ENCODE assay signal across 24 cellular contexts in genomic region chr9:4689013-4689412, GRCh38. TPM values are rescaled to one million over a fixed set of nuclear protein-coding genes. Genes with fewer than 3 reads are reported as not detected.
A peak's percentile ranks its signal among the peaks of the same experiment; 100 is the strongest.
DNase-seq lines count a peak whose midpoint lies in the region; ATAC-seq and TF ChIP-seq lines count a peak whose summit lies in the region.
"Had no signal": no experiment of that assay in that cellular context is flagged by ENCODE, and none has a peak within 500 bp of the region (broad histone marks: within the 10 kb centered on the region; RNA-seq: fewer than 3 reads in every experiment).

No MANE protein-coding gene starts in this region.

- no peaks in the 10 kb centered on the region for H3K9me3 ChIP-seq in thoracic aorta
- H3K9me3 ChIP-seq: prostate gland had no signal

- no peaks in the 10 kb centered on the region for H3K27me3 Mint-ChIP-seq in activated T-cell treated with anti-CD3 and anti-CD28 coated beads, Interleukin-2, amount 50 U/mL, for 72 hours (ENCODE audit: low read depth)
- H3K27me3 Mint-ChIP-seq in activated T-cell treated with anti-CD3 and anti-CD28 coated beads, Interleukin-2, amount 50 U/mL, for 4 hours (ENCODE audit: low read depth), result no peaks in the 10 kb centered on the region
- H3K27me3 Mint-ChIP-seq in activated T-helper 2 cell treated with anti-CD3 and anti-CD28 coated beads, Interferon-gamma antibody, Interleukin-2, Interleukin-4, amounts not matched to agents 10 μg/mL and 5 μg/mL and 100 μg/mL, durations not matched to agents 14 hours and 24 hours and 36 hours (ENCODE audit: low read depth), result no peaks in the 10 kb centered on the region
- no peaks in the 10 kb centered on the region for H3K27me3 Mint-ChIP-seq in Calu3 (ENCODE audit: unreplicated experiment)
- H3K27me3 Mint-ChIP-seq: B cell had no signal

- peaks cover 4 to 14% of the 10 kb centered on the region in 2 donors for H3K36me3 Mint-ChIP-seq in activated T-cell treated with anti-CD3 and anti-CD28 coated beads, Interleukin-2, amount 50 U/mL, for 72 hours (ENCODE audit: insufficient read depth in 2 of 2)
- H3K36me3 Mint-ChIP-seq in activated T-cell treated with anti-CD3 and anti-CD28 coated beads, Interleukin-2, amount 50 U/mL, for 4 hours (ENCODE audit: insufficient read depth), result peaks cover 44% of the 10 kb centered on the region
- H3K36me3 Mint-ChIP-seq in activated T-helper 2 cell treated with anti-CD3 and anti-CD28 coated beads, Interferon-gamma antibody, Interleukin-2, Interleukin-4, amounts not matched to agents 10 μg/mL and 5 μg/mL and 100 μg/mL, durations not matched to agents 14 hours and 24 hours and 36 hours (ENCODE audit: low read depth), result peaks cover 55% of the 10 kb centered on the region
- H3K36me3 Mint-ChIP-seq in Calu3 (ENCODE audit: insufficient read depth, unreplicated experiment), result peaks cover 5% of the 10 kb centered on the region

- DNase-seq in activated T-cell treated with anti-CD3 and anti-CD28 coated beads, Interleukin-2, amount 50 U/mL, for 72 hours, result no peak
- no peak for DNase-seq in activated T-cell treated with anti-CD3 and anti-CD28 coated beads, Interleukin-2, amount 50 U/mL, for 4 hours
- no peak for DNase-seq in activated T-helper 2 cell treated with anti-CD3 and anti-CD28 coated beads, Interferon-gamma antibody, Interleukin-2, Interleukin-4, amounts not matched to agents 10 μg/mL and 5 μg/mL and 100 μg/mL, durations not matched to agents 14 hours and 24 hours and 36 hours (ENCODE audit: low spot score)
- DNase-seq in fibroblast of gingiva (ENCODE audit: low read depth), result peak; percentile 65
- no peak for DNase-seq in thoracic aorta (ENCODE audit: low spot score)
- DNase-seq in Calu3, result no peak
- no peak for DNase-seq in SHP77 treated with DMSO at 0.1 percent for 48 hours (lab: John Stamatoyannopoulos, UW)
- DNase-seq in SW 1271 (lab: John Stamatoyannopoulos, UW), result no peak
- DNase-seq: activated naive CD4-positive, alpha-beta T cell; amniotic stem cell; DMS79 treated with DMSO at 0.1 percent for 48 hours; endodermal cell; H7; Kasumi-1; NCI-H1048; NCI-H1930; NCI-H2227 treated with DMSO at 0.1 percent for 48 hours; RPMI8226; stimulated activated CD8-positive, alpha-beta memory T cell treated with anti-CD3 and anti-CD28 coated beads, Interleukin-4, amount 100 ng/mL, for 48 hours; T-helper 9 cell had no signal

- H3K27ac Mint-ChIP-seq in activated T-cell treated with anti-CD3 and anti-CD28 coated beads, Interleukin-2, amount 50 U/mL, for 72 hours, result peak overlapping the region; percentile 60
- peak overlapping the region; percentile 51 for H3K27ac Mint-ChIP-seq in activated T-helper 2 cell treated with anti-CD3 and anti-CD28 coated beads, Interferon-gamma antibody, Interleukin-2, Interleukin-4, amounts not matched to agents 10 μg/mL and 5 μg/mL and 100 μg/mL, durations not matched to agents 14 hours and 24 hours and 36 hours
- no peak overlapping the region for H3K27ac Mint-ChIP-seq in Calu3 (ENCODE audit: unreplicated experiment)
- H3K27ac Mint-ChIP-seq: B cell, endodermal cell, neural progenitor cell had no signal

- no peaks in the 10 kb centered on the region for H3K27me3 ChIP-seq in thoracic aorta (replicated peaks; ENCODE audit: insufficient read depth)
- H3K27me3 ChIP-seq: neural progenitor cell had no signal

- TF ChIP-seq CTCF in thoracic aorta (IDR thresholded peaks at IDR 0.05), result no peak
- TF ChIP-seq CTCF in Calu3 (IDR thresholded peaks at IDR 0.05; ENCODE audit: unreplicated experiment), result no peak

- no peaks in the 10 kb centered on the region for H3K9me3 Mint-ChIP-seq in activated T-cell treated with anti-CD3 and anti-CD28 coated beads, Interleukin-2, amount 50 U/mL, for 72 hours
- no peaks in the 10 kb centered on the region for H3K9me3 Mint-ChIP-seq in activated T-cell treated with anti-CD3 and anti-CD28 coated beads, Interleukin-2, amount 50 U/mL, for 4 hours
- no peaks in the 10 kb centered on the region for H3K9me3 Mint-ChIP-seq in activated T-helper 2 cell treated with anti-CD3 and anti-CD28 coated beads, Interferon-gamma antibody, Interleukin-2, Interleukin-4, amounts not matched to agents 10 μg/mL and 5 μg/mL and 100 μg/mL, durations not matched to agents 14 hours and 24 hours and 36 hours
- H3K9me3 Mint-ChIP-seq in Calu3 (ENCODE audit: low read depth, unreplicated experiment), result no peaks in the 10 kb centered on the region
- H3K9me3 Mint-ChIP-seq: endodermal cell, neural progenitor cell had no signal

- H3K4me3 ChIP-seq in thoracic aorta, result no peak overlapping the region
- H3K4me3 ChIP-seq: lung, neural progenitor cell, prostate gland had no signal

- peaks cover 64% of the 10 kb centered on the region for H3K4me1 Mint-ChIP-seq in activated T-cell treated with anti-CD3 and anti-CD28 coated beads, Interleukin-2, amount 50 U/mL, for 72 hours (ENCODE audit: low read depth)
- peaks cover 50% of the 10 kb centered on the region for H3K4me1 Mint-ChIP-seq in activated T-cell treated with anti-CD3 and anti-CD28 coated beads, Interleukin-2, amount 50 U/mL, for 4 hours (ENCODE audit: low read depth)
- peaks cover 26% of the 10 kb centered on the region for H3K4me1 Mint-ChIP-seq in activated T-helper 2 cell treated with anti-CD3 and anti-CD28 coated beads, Interferon-gamma antibody, Interleukin-2, Interleukin-4, amounts not matched to agents 10 μg/mL and 5 μg/mL and 100 μg/mL, durations not matched to agents 14 hours and 24 hours and 36 hours (ENCODE audit: low read depth)
- H3K4me1 Mint-ChIP-seq in Calu3 (ENCODE audit: low read depth, unreplicated experiment), result no peaks in the 10 kb centered on the region
- H3K4me1 Mint-ChIP-seq: neural progenitor cell had no signal

- CTCF ChIA-PET in Calu3 (lab: Charles Lee), result no interaction called here

- peaks cover 41 to 85% of the 10 kb centered on the region in 2 donors for H3K4me1 ChIP-seq in thoracic aorta (ENCODE audit: control insufficient read depth in 1 of 2, low read depth in 2 of 2)
- H3K4me1 ChIP-seq: neural progenitor cell, prostate gland had no signal

- intact Hi-C loops in activated T-helper 2 cell treated with anti-CD3 and anti-CD28 coated beads, Interferon-gamma antibody, Interleukin-2, Interleukin-4, amounts not matched to agents 10 μg/mL and 5 μg/mL and 100 μg/mL, durations not matched to agents 14 hours and 24 hours and 36 hours (cut with micrococcal nuclease), result loop anchor here (1.0 to 10.0 kb wide), 5 partner anchors 10 to 916 kb away; partner anchors contain the start of genes AK3 and CDC37L1
- intact Hi-C loops in Calu3 (cut with micrococcal nuclease; ENCODE audit: unreplicated experiment), result loop anchor here (10.0 kb wide), 1 partner anchor 46 kb away; no protein-coding TSS in a partner anchor

- no TSS peak for BruUV-seq in Calu3 (replicated peaks; lab: Mats Ljungman, UMichigan)

- H3K27ac ChIP-seq in thoracic aorta, result peak overlapping the region; percentile 16 to 29
- H3K27ac ChIP-seq: neural progenitor cell had no signal

- no peak for ATAC-seq in activated T-cell treated with anti-CD3 and anti-CD28 coated beads, Interleukin-2, amount 50 U/mL, for 72 hours (replicated peaks in 1 of 2)
- ATAC-seq in activated T-cell treated with anti-CD3 and anti-CD28 coated beads, Interleukin-2, amount 50 U/mL, for 4 hours, result no peak
- peak; percentile 52 for ATAC-seq in thoracic aorta (ENCODE audit: insufficient number of reproducible peaks, low FRiP score, low read depth)

- H3K4me3 Mint-ChIP-seq in activated T-cell treated with anti-CD3 and anti-CD28 coated beads, Interleukin-2, amount 50 U/mL, for 72 hours, result no peak overlapping the region
- H3K4me3 Mint-ChIP-seq in activated T-cell treated with anti-CD3 and anti-CD28 coated beads, Interleukin-2, amount 50 U/mL, for 4 hours, result no peak overlapping the region
- H3K4me3 Mint-ChIP-seq in activated T-helper 2 cell treated with anti-CD3 and anti-CD28 coated beads, Interferon-gamma antibody, Interleukin-2, Interleukin-4, amounts not matched to agents 10 μg/mL and 5 μg/mL and 100 μg/mL, durations not matched to agents 14 hours and 24 hours and 36 hours (ENCODE audit: low read depth), result no peak overlapping the region
- no peak overlapping the region for H3K4me3 Mint-ChIP-seq in Calu3 (ENCODE audit: low read depth, unreplicated experiment)
- H3K4me3 Mint-ChIP-seq: B cell, endodermal cell, neural progenitor cell had no signal

- no peaks in the 10 kb centered on the region for H3K36me3 ChIP-seq in thoracic aorta
- H3K36me3 ChIP-seq: prostate gland had no signal

RNA-seq across cellular contexts. Expression of gene CDC37L1, which starts 9.6 kb away (rescaled TPM):
- total RNA-seq in activated T-cell treated with anti-CD3 and anti-CD28 coated beads, Interleukin-2, amount 50 U/mL, for 72 hours, result 10 to 100 TPM in 1 of 2 donors, 1 to 10 TPM in 1; 9.3 to 11.0 TPM
- 10 to 100 TPM; 14.7 to 16.6 (median 16.2) TPM for total RNA-seq in activated T-cell treated with anti-CD3 and anti-CD28 coated beads, Interleukin-2, amount 50 U/mL, for 4 hours
- total RNA-seq in activated T-helper 2 cell treated with anti-CD3 and anti-CD28 coated beads, Interferon-gamma antibody, Interleukin-2, Interleukin-4, amounts not matched to agents 10 μg/mL and 5 μg/mL and 100 μg/mL, durations not matched to agents 14 hours and 24 hours and 36 hours, result 10.0 and 10.2 TPM in 2 replicates
- 10 to 100 TPM; 22.5 to 46.2 TPM for total RNA-seq in thoracic aorta
- total RNA-seq in Calu3 (2022), result 12.1 TPM in 2 replicates

RNA-seq across cellular contexts. Expression of gene SPATA6L, which starts 22.7 kb away (rescaled TPM):
- total RNA-seq in activated T-cell treated with anti-CD3 and anti-CD28 coated beads, Interleukin-2, amount 50 U/mL, for 72 hours, result under 1 TPM; 0.60 to 0.90 TPM
- under 1 TPM in 2 of 3 donors, not detected in 1; 0.30 to 0.50 TPM for total RNA-seq in activated T-cell treated with anti-CD3 and anti-CD28 coated beads, Interleukin-2, amount 50 U/mL, for 4 hours
- total RNA-seq in activated T-helper 2 cell treated with anti-CD3 and anti-CD28 coated beads, Interferon-gamma antibody, Interleukin-2, Interleukin-4, amounts not matched to agents 10 μg/mL and 5 μg/mL and 100 μg/mL, durations not matched to agents 14 hours and 24 hours and 36 hours, result 0.21 and 0.68 TPM in 2 replicates
- 1 to 10 TPM; 1.8 to 2.4 TPM for total RNA-seq in thoracic aorta
- total RNA-seq in Calu3 (2022), result 5.7 and 7.1 TPM in 2 replicates

RNA-seq across cellular contexts. Expression of gene PLPP6, which starts 26.9 kb away (rescaled TPM):
- total RNA-seq in activated T-cell treated with anti-CD3 and anti-CD28 coated beads, Interleukin-2, amount 50 U/mL, for 72 hours, result 1 to 10 TPM; 4.3 to 4.8 TPM
- total RNA-seq in activated T-cell treated with anti-CD3 and anti-CD28 coated beads, Interleukin-2, amount 50 U/mL, for 4 hours, result 1 to 10 TPM; 3.0 to 3.6 (median 3.1) TPM
- total RNA-seq in activated T-helper 2 cell treated with anti-CD3 and anti-CD28 coated beads, Interferon-gamma antibody, Interleukin-2, Interleukin-4, amounts not matched to agents 10 μg/mL and 5 μg/mL and 100 μg/mL, durations not matched to agents 14 hours and 24 hours and 36 hours, result 4.8 and 5.9 TPM in 2 replicates
- total RNA-seq in thoracic aorta (1 to 10 TPM; 4.5 to 5.0 TPM), Calu3 (2022) (10.3 and 11.1 TPM in 2 replicates)

RNA-seq across cellular contexts. Expression of gene AK3, which starts 52.0 kb away (rescaled TPM):
- total RNA-seq in activated T-cell treated with anti-CD3 and anti-CD28 coated beads, Interleukin-2, amount 50 U/mL, for 72 hours, result 10 to 100 TPM; 36.9 to 37.1 TPM
- total RNA-seq in activated T-cell treated with anti-CD3 and anti-CD28 coated beads, Interleukin-2, amount 50 U/mL, for 4 hours, result 10 to 100 TPM; 14.7 to 21.3 (median 17.3) TPM
- 33.9 and 34.5 TPM in 2 replicates for total RNA-seq in activated T-helper 2 cell treated with anti-CD3 and anti-CD28 coated beads, Interferon-gamma antibody, Interleukin-2, Interleukin-4, amounts not matched to agents 10 μg/mL and 5 μg/mL and 100 μg/mL, durations not matched to agents 14 hours and 24 hours and 36 hours
- total RNA-seq in thoracic aorta (10 to 100 TPM; 50.5 to 72.9 TPM), Calu3 (2022) (21.5 and 24.0 TPM in 2 replicates)
